In the genomic region with DNA sequence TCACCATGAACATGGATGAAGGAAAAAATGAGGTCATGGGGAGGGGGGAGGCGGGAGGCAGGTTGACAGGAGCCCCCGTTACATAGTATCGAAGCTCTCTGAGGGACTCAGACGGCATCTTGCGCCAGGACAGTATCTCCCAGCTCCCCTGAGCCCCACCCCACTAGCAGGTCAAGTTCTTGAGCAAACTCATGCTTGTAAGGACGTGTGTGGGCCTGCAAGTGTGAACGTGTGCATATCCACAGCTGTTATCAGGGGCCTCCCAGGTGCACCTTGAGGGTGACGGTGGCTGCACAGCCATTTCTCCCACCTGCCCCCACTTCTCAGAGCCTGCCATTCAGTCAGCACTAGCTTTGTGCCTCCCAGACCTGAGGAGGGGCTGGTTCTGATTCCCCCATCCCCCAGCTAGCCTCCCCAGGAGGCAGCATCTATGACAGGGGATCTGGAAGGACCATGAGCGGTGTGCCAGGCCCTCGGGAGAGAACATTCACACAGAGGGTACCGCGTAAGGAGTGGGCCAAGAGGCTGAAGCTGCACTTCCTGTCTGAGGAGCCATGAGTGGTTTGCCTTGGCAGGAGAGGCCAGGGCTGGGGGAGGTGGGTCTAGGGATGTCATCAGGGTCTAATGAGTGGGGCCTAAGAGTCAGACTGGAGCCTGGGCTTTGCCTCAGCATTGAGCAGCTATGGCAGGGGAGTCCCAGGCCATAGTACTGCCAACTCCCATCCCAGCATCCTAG, we compare ENCODE assay signal across 12 cellular contexts. TPM values are rescaled to one million over a fixed set of nuclear protein-coding genes. Genes with fewer than 3 reads are reported as not detected.
DNase-seq lines count a peak whose midpoint lies in the region; TF ChIP-seq lines count a peak whose summit lies in the region.
"Had no signal": no experiment of that assay in that cellular context is flagged by ENCODE, and none has a peak within 500 bp of the region (broad histone marks: within the 10 kb centered on the region; RNA-seq: fewer than 3 reads in every experiment).

No MANE protein-coding gene starts in this region.

- TF ChIP-seq CTCF in left ventricle myocardium inferior (IDR thresholded peaks at IDR 0.05; ENCODE audit: borderline replicate concordance) = no peak
- no peak for TF ChIP-seq CTCF in cardiac fibroblast (IDR thresholded peaks at IDR 0.05; ENCODE audit: low read depth, low read length)
- no peak for TF ChIP-seq CTCF in vagina (IDR thresholded peaks at IDR 0.05)

- DNase-seq in left ventricle myocardium inferior (no peak), cardiac septum (ENCODE audit: low spot score) (no peak), cardiac fibroblast (ENCODE audit: low read depth in 2 of 2) (peak; percentile 24 to 42), vagina (ENCODE audit: extremely low spot score in 2 of 2) (no peak), mucosa of gallbladder (ENCODE audit: low spot score) (no peak), GF-D8 (lab: John Stamatoyannopoulos, UW) (no peak)
- DNase-seq in activated effector memory CD4-positive, alpha-beta T cell treated with Interleukin-2 at 50 U/mL for 16 hours = no peak
- DNase-seq: activated CD4-positive, alpha-beta T cell treated with anti-CD3 and anti-CD28 coated beads for 4 hours; NCI-H187 treated with DMSO at 0.1 percent for 48 hours; stimulated activated CD8-positive, alpha-beta memory T cell treated with anti-CD3 and anti-CD28 coated beads, Interleukin-4, amount 100 ng/mL, for 48 hours had no signal

- H3K4me1 ChIP-seq in left ventricle myocardium inferior (peaks cover 74% of the 10 kb centered on the region), muscle layer of colon (ENCODE audit: insufficient read depth, low read length) (peaks cover 73% of the 10 kb centered on the region), vagina (peaks cover 77% of the 10 kb centered on the region)

- no peak for TF ChIP-seq POLR2A in vagina (IDR thresholded peaks at IDR 0.05)

- H3K27ac ChIP-seq in left ventricle myocardium inferior (replicated peaks) (peak overlapping the region; percentile 88), muscle layer of colon (ENCODE audit: low read depth, low read length) (peak overlapping the region; percentile 66), vagina (peak overlapping the region; percentile 86)

- H3K9me3 ChIP-seq in left ventricle myocardium inferior (replicated peaks) = no peaks in the 10 kb centered on the region
- no peaks in the 10 kb centered on the region for H3K9me3 ChIP-seq in muscle layer of colon (ENCODE audit: low read length)
- H3K9me3 ChIP-seq in vagina = no peaks in the 10 kb centered on the region

- no peaks in the 10 kb centered on the region for H3K36me3 ChIP-seq in left ventricle myocardium inferior
- H3K36me3 ChIP-seq in muscle layer of colon (ENCODE audit: insufficient read depth, low read length) = no peaks in the 10 kb centered on the region
- no peaks in the 10 kb centered on the region for H3K36me3 ChIP-seq in vagina

- intact Hi-C loops in left ventricle myocardium inferior (cut with micrococcal nuclease) (no loop called here), cardiac septum (cut with DNase I) (no loop called here), vagina (cut with DNase I) (no loop called here)

- H3K4me3 ChIP-seq in left ventricle myocardium inferior (peak overlapping the region; percentile 74), cardiac fibroblast (replicated peaks in 1 of 2; ENCODE audit: low read depth in 2 of 2, low read length in 2 of 2) (no peak overlapping the region), muscle layer of colon (ENCODE audit: low read depth in 1 of 2, low read length in 2 of 2) (no peak overlapping the region), vagina (peak overlapping the region; percentile 62 to 88)

- H3K9ac ChIP-seq in muscle layer of colon (ENCODE audit: low read length) = no peak overlapping the region

- peaks cover 4% of the 10 kb centered on the region for H3K27me3 ChIP-seq in left ventricle myocardium inferior (ENCODE audit: low read depth)
- peaks cover 0 to 5% of the 10 kb centered on the region in 2 donors for H3K27me3 ChIP-seq in muscle layer of colon (ENCODE audit: control insufficient read depth in 1 of 2, insufficient read depth in 2 of 2, low read length in 2 of 2)
- no peaks in the 10 kb centered on the region for H3K27me3 ChIP-seq in vagina

RNA-seq across cellular contexts. Expression of a gene that starts 2.9 kb away (rescaled TPM):
- total RNA-seq in left ventricle myocardium inferior (10.2 TPM), cardiac septum (10.0 TPM), vagina (78.1 TPM), mucosa of gallbladder (34.1 TPM)

RNA-seq across cellular contexts. Expression of a gene that starts 33.4 kb away (rescaled TPM):
- total RNA-seq in left ventricle myocardium inferior (not detected), cardiac septum (not detected), vagina (not detected), mucosa of gallbladder (not detected)
- total RNA-seq: SK-MEL-5 had no signal

RNA-seq across cellular contexts. Expression of a gene that starts 47.1 kb away (rescaled TPM):
- 10.4 TPM for total RNA-seq in left ventricle myocardium inferior
- total RNA-seq in cardiac septum = 6.6 TPM
- 2.0 TPM for total RNA-seq in vagina
- 2.2 TPM for total RNA-seq in mucosa of gallbladder

Comparison
In these comparisons a context has a peak if more than half of its experiments do, and no peak if none do; other contexts are left out.
1. DNase-seq: peak in cardiac fibroblast (2 of 2); none in left ventricle myocardium inferior (single experiment), cardiac septum (single experiment), vagina (0 of 2), mucosa of gallbladder (single experiment), activated effector memory CD4-positive, alpha-beta T cell treated with Interleukin-2 at 50 U/mL for 16 hours (single experiment) and GF-D8 (single experiment).
2. H3K4me3 ChIP-seq: peak in left ventricle myocardium inferior (single experiment) and vagina (2 of 2); none in cardiac fibroblast (0 of 2) and muscle layer of colon (0 of 2).
3. Peak in every context shown above with its lines, with median percentiles within 50 percentile points of each other: H3K27ac ChIP-seq.